In the genomic region with DNA sequence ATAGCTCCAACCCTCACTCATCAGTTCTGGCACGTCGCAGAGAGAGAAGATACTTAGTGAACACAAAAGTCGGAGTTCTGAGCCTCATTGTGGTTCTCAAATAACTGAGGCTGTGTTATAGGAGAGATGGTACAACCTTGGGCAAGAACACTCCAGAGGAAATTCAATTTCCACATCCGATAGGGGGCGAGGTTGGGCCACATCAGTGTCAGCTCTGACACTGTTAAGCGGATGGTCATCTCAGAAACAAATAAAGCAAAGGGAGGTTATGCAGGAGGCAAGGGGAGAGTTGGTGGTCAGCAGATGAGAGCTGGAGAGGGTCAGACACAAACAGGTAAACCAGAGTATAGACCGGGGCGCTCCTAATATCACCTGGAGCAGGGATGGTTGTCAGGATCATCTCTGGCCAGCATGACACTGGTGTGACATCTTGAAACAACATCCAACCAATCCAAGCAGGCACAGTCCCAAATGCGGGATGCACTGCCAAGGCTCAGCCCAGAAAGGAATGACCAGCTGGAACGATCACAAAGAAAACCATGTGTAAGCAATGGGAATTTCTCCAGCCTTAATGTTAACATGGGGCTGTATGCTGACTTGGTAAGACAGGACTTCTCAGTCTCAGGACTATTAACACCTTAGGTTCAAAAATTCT, we compare ENCODE assay signal across 9 cellular contexts.
DNase-seq lines count a peak whose midpoint lies in the region; ATAC-seq and TF ChIP-seq lines count a peak whose summit lies in the region.
"Had no signal": no experiment of that assay in that cellular context is flagged by ENCODE, and none has a peak within 500 bp of the region (broad histone marks: within the 10 kb centered on the region; RNA-seq: fewer than 3 reads in every experiment).

No MANE protein-coding gene starts in this region.

- in situ Hi-C loops in transverse colon (cut with MboI; ENCODE audit: low pct_ligation_motif_present in 1 of 4, low pct_unique_long_range_greater_than_20kb in 1 of 4, low sequenced_read_pairs in 3 of 4): loop anchor here in 2 of 4 donors (25.0 kb wide), 1 partner anchor 234 kb away; no protein-coding TSS in a partner anchor

- no peaks in the 10 kb centered on the region for H3K36me3 Mint-ChIP-seq in activated CD8-positive, alpha-beta T cell treated with anti-CD3 and anti-CD28 coated beads for 36 hours (ENCODE audit: low read depth)
- no peaks in the 10 kb centered on the region for H3K36me3 Mint-ChIP-seq in activated CD8-positive, alpha-beta T cell treated with anti-CD3 and anti-CD28 coated beads, Interleukin-2, amount 10 ng/mL, durations not matched to agents 7 days and 5 days (ENCODE audit: low read depth)

- no peak overlapping the region for H3K27ac Mint-ChIP-seq in activated CD8-positive, alpha-beta T cell treated with anti-CD3 and anti-CD28 coated beads for 36 hours
- H3K27ac Mint-ChIP-seq in activated CD8-positive, alpha-beta T cell treated with anti-CD3 and anti-CD28 coated beads, Interleukin-2, amount 10 ng/mL, durations not matched to agents 7 days and 5 days: no peak overlapping the region

- TF ChIP-seq CTCF in activated CD8-positive, alpha-beta T cell treated with anti-CD3 and anti-CD28 coated beads for 36 hours (IDR thresholded peaks at IDR 0.05): no peak
- peak; percentile 14 to 44 (median 35) for TF ChIP-seq CTCF in transverse colon (IDR thresholded peaks at IDR 0.05)

- H3K36me3 ChIP-seq in SJSA1: no peaks in the 10 kb centered on the region
- H3K36me3 ChIP-seq in transverse colon: no peaks in the 10 kb centered on the region
- H3K36me3 ChIP-seq: neutrophil had no signal

- ATAC-seq in activated CD8-positive, alpha-beta T cell treated with anti-CD3 and anti-CD28 coated beads for 36 hours: no peak
- no peak for ATAC-seq in activated CD8-positive, alpha-beta T cell treated with anti-CD3 and anti-CD28 coated beads, Interleukin-2, amount 10 ng/mL, durations not matched to agents 7 days and 5 days
- ATAC-seq in HG02938 (IDR thresholded peaks at IDR 0.05; ENCODE audit: unreplicated experiment) (no peak), HG02763 (IDR thresholded peaks at IDR 0.05; ENCODE audit: unreplicated experiment) (no peak)

- H3K4me1 Mint-ChIP-seq in activated CD8-positive, alpha-beta T cell treated with anti-CD3 and anti-CD28 coated beads for 36 hours (ENCODE audit: low read depth): peaks cover 4% of the 10 kb centered on the region
- H3K4me1 Mint-ChIP-seq in activated CD8-positive, alpha-beta T cell treated with anti-CD3 and anti-CD28 coated beads, Interleukin-2, amount 10 ng/mL, durations not matched to agents 7 days and 5 days (ENCODE audit: low read depth): peaks cover 4% of the 10 kb centered on the region

- intact Hi-C loops in activated CD8-positive, alpha-beta T cell treated with anti-CD3 and anti-CD28 coated beads for 36 hours (cut with micrococcal nuclease): no loop called here
- intact Hi-C loops in transverse colon (cut with DNase I; ENCODE audit: low total_unique reads): no loop called here

- H3K9me3 ChIP-seq in SJSA1 (replicated peaks) (no peaks in the 10 kb centered on the region), transverse colon (no peaks in the 10 kb centered on the region)
- H3K9me3 ChIP-seq: neutrophil had no signal

- POLR2A ChIA-PET in activated CD8-positive, alpha-beta T cell treated with anti-CD3 and anti-CD28 coated beads for 36 hours (lab: Charles Lee): no interaction called here
- POLR2A ChIA-PET in activated CD8-positive, alpha-beta T cell treated with anti-CD3 and anti-CD28 coated beads, Interleukin-2, amount 10 ng/mL, durations not matched to agents 7 days and 5 days (lab: Charles Lee): no interaction called here

- peaks cover 3% of the 10 kb centered on the region for H3K27me3 Mint-ChIP-seq in activated CD8-positive, alpha-beta T cell treated with anti-CD3 and anti-CD28 coated beads for 36 hours
- peaks cover 7% of the 10 kb centered on the region for H3K27me3 Mint-ChIP-seq in activated CD8-positive, alpha-beta T cell treated with anti-CD3 and anti-CD28 coated beads, Interleukin-2, amount 10 ng/mL, durations not matched to agents 7 days and 5 days (ENCODE audit: low read depth)

- TF ChIP-seq EP300 in transverse colon (IDR thresholded peaks at IDR 0.05; ENCODE audit: low read depth): no peak

- peaks cover 4% of the 10 kb centered on the region; the same call in 1 of the 2 replicates for H3K27me3 ChIP-seq in SJSA1 (replicated peaks)
- H3K27me3 ChIP-seq in transverse colon: peaks cover under 1% of the 10 kb centered on the region

- H3K4me3 Mint-ChIP-seq in activated CD8-positive, alpha-beta T cell treated with anti-CD3 and anti-CD28 coated beads for 36 hours: no peak overlapping the region
- no peak overlapping the region for H3K4me3 Mint-ChIP-seq in activated CD8-positive, alpha-beta T cell treated with anti-CD3 and anti-CD28 coated beads, Interleukin-2, amount 10 ng/mL, durations not matched to agents 7 days and 5 days

- WGBS in transverse colon (ENCODE audit: low coverage in 1 of 2), 2 donors: 49 to 58% methylated on average over 5 to 10 of the region's 10 CpGs

- peak; percentile 12 for DNase-seq in activated CD8-positive, alpha-beta T cell treated with anti-CD3 and anti-CD28 coated beads for 36 hours
- no peak for DNase-seq in activated CD8-positive, alpha-beta T cell treated with anti-CD3 and anti-CD28 coated beads, Interleukin-2, amount 10 ng/mL, durations not matched to agents 7 days and 5 days
- DNase-seq in SJSA1 (ENCODE audit: low read depth in 1 of 2, low spot score in 2 of 2) (peak; percentile 22 to 45), globus pallidus (ENCODE audit: low spot score) (peak; percentile 57), transverse colon (peak; percentile 45), RKO (ENCODE audit: low spot score) (no peak)

- no peak for TF ChIP-seq POLR2A in transverse colon (IDR thresholded peaks at IDR 0.05)

- no peaks in the 10 kb centered on the region for H3K9me3 Mint-ChIP-seq in activated CD8-positive, alpha-beta T cell treated with anti-CD3 and anti-CD28 coated beads for 36 hours
- no peaks in the 10 kb centered on the region for H3K9me3 Mint-ChIP-seq in activated CD8-positive, alpha-beta T cell treated with anti-CD3 and anti-CD28 coated beads, Interleukin-2, amount 10 ng/mL, durations not matched to agents 7 days and 5 days (ENCODE audit: insufficient read depth)

- H3K4me3 ChIP-seq in SJSA1 (no peak overlapping the region), transverse colon (no peak overlapping the region)

- no peaks in the 10 kb centered on the region for H3K4me1 ChIP-seq in SJSA1 (replicated peaks)
- H3K4me1 ChIP-seq in transverse colon: peaks cover 0 to 26% (median 10%) of the 10 kb centered on the region in 4 donors

- CTCF ChIA-PET in activated CD8-positive, alpha-beta T cell treated with anti-CD3 and anti-CD28 coated beads for 36 hours (lab: Charles Lee): interaction anchor here (4.2 kb wide), 1 partner anchor 13 kb away, joined by 28 read pairs; no protein-coding TSS in a partner anchor
- CTCF ChIA-PET in activated CD8-positive, alpha-beta T cell treated with anti-CD3 and anti-CD28 coated beads, Interleukin-2, amount 10 ng/mL, durations not matched to agents 7 days and 5 days (lab: Charles Lee): interaction anchor here (2.6 kb wide), 1 partner anchor 9 kb away, joined by 16 read pairs; no protein-coding TSS in a partner anchor

- H3K27ac ChIP-seq in SJSA1 (no peak overlapping the region), transverse colon (no peak overlapping the region)
- H3K27ac ChIP-seq: neutrophil had no signal

Comparison
In these comparisons a context has a peak if more than half of its experiments do, and no peak if none do; other contexts are left out.
1. DNase-seq: peak in activated CD8-positive, alpha-beta T cell treated with anti-CD3 and anti-CD28 coated beads for 36 hours (single experiment), SJSA1 (2 of 2), globus pallidus (single experiment) and transverse colon (single experiment); none in activated CD8-positive, alpha-beta T cell treated with anti-CD3 and anti-CD28 coated beads, Interleukin-2, amount 10 ng/mL, durations not matched to agents 7 days and 5 days (single experiment) and RKO (single experiment).